In genomic region chr9:90107021-90107771, GRCh38 we compare ENCODE assay signal across 10 cellular contexts.
DNase-seq lines count a peak whose midpoint lies in the region; ATAC-seq and TF ChIP-seq lines count a peak whose summit lies in the region.
"Had no signal": no experiment of that assay in that cellular context is flagged by ENCODE, and none has a peak within 500 bp of the region (broad histone marks: within the 10 kb centered on the region; RNA-seq: fewer than 3 reads in every experiment).

No MANE protein-coding gene starts in this region.

- no peak for TF ChIP-seq EP300 in suprapubic skin (IDR thresholded peaks at IDR 0.05)

- H3K27ac ChIP-seq in PC-9 = no peak overlapping the region
- no peak overlapping the region for H3K27ac ChIP-seq in right cardiac atrium (ENCODE audit: low read length)
- peak overlapping the region; percentile 24 for H3K27ac ChIP-seq in suprapubic skin
- H3K27ac ChIP-seq in endodermal cell (ENCODE audit: low read depth, low read length) = no peak overlapping the region

- H3K9me3 ChIP-seq in PC-9 (ENCODE audit: insufficient read depth, low read depth) (no peaks in the 10 kb centered on the region), right cardiac atrium (ENCODE audit: control insufficient read depth, low read length) (no peaks in the 10 kb centered on the region), suprapubic skin (no peaks in the 10 kb centered on the region), HAP-1 (no peaks in the 10 kb centered on the region), endodermal cell (ENCODE audit: control insufficient read depth, low read length) (no peaks in the 10 kb centered on the region)

- TF ChIP-seq CTCF in PC-9 (conservative IDR thresholded peaks at IDR 0.05) (no peak), suprapubic skin (IDR thresholded peaks at IDR 0.05) (no peak), endodermal cell (conservative IDR thresholded peaks at IDR 0.05) (no peak)

- peaks cover 41% of the 10 kb centered on the region; the same call in 1 of the 2 replicates for H3K27me3 ChIP-seq in PC-9 (ENCODE audit: insufficient read depth, low read depth)
- no peaks in the 10 kb centered on the region for H3K27me3 ChIP-seq in right cardiac atrium (ENCODE audit: control insufficient read depth, insufficient read depth)
- no peaks in the 10 kb centered on the region for H3K27me3 ChIP-seq in suprapubic skin
- H3K27me3 ChIP-seq in HAP-1 (ENCODE audit: low read depth) = no peaks in the 10 kb centered on the region
- no peaks in the 10 kb centered on the region for H3K27me3 ChIP-seq in endodermal cell (ENCODE audit: control insufficient read depth, insufficient read depth, low read length, poor library complexity, severe bottlenecking)

- H3K27me3 Mint-ChIP-seq in endodermal cell (ENCODE audit: insufficient read depth) = no peaks in the 10 kb centered on the region

- no peaks in the 10 kb centered on the region for H3K9me2 ChIP-seq in PC-9 (ENCODE audit: insufficient read depth)

- in situ Hi-C loops in HAP-1 (cut with MboI; ENCODE audit: low sequenced_read_pairs) = no loop called here

- no TSS peak for BruUV-seq in PC-9 (replicated peaks; lab: Mats Ljungman, UMichigan)

- intact Hi-C loops in PC-9 (cut with micrococcal nuclease; ENCODE audit: unreplicated experiment) (no loop called here), right cardiac atrium (cut with DNase I) (loop anchor here in 1 of 4 donors (10.0 kb wide), 1 partner anchor 182 kb away; no protein-coding TSS in a partner anchor)

- H3K4me2 ChIP-seq in PC-9 = no peak overlapping the region

- no peak overlapping the region for H2AFZ ChIP-seq in PC-9

- H3K9me3 Mint-ChIP-seq in endodermal cell = peaks cover 6% of the 10 kb centered on the region

- no peaks in the 10 kb centered on the region for H3K36me3 Mint-ChIP-seq in endodermal cell (ENCODE audit: low read depth)

- no peaks in the 10 kb centered on the region for H4K20me1 ChIP-seq in PC-9 (ENCODE audit: insufficient read depth)

- CTCF ChIA-PET in PC-9 (lab: Charles Lee) = no interaction called here

- DNase-seq in NCI-H1092 treated with DMSO at 0.1 percent for 48 hours (lab: John Stamatoyannopoulos, UW) (peak; percentile 85), PC-9 (peak; percentile 14 to 50), right cardiac atrium (peak in 1 of 3 donors; percentile 43), suprapubic skin (ENCODE audit: low spot score in 2 of 2) (no peak), HAP-1 (ENCODE audit: low spot score in 2 of 2) (no peak), endodermal cell (no peak), Kasumi-1 (lab: John Stamatoyannopoulos, UW) (no peak)

- H3F3A ChIP-seq in PC-9 (ENCODE audit: insufficient read depth, low read depth) = no peaks in the 10 kb centered on the region

- peak; percentile 76 to 79 for ATAC-seq in right cardiac atrium
- no peak for ATAC-seq in GM19035 (IDR thresholded peaks at IDR 0.05; ENCODE audit: unreplicated experiment)

- peaks cover 3% of the 10 kb centered on the region for H3K4me1 Mint-ChIP-seq in endodermal cell

- no peak overlapping the region for H3K9ac ChIP-seq in endodermal cell (ENCODE audit: extremely low read depth, low read length, poor library complexity, severe bottlenecking)

- H3K4me1 ChIP-seq in PC-9 (replicated peaks; ENCODE audit: insufficient read depth) (no peaks in the 10 kb centered on the region), right cardiac atrium (ENCODE audit: control insufficient read depth, insufficient read depth, low read length) (peaks cover 3% of the 10 kb centered on the region), suprapubic skin (peaks cover 21% of the 10 kb centered on the region), HAP-1 (no peaks in the 10 kb centered on the region), endodermal cell (ENCODE audit: control insufficient read depth, insufficient read depth, low read length) (no peaks in the 10 kb centered on the region)

- H3K36me3 ChIP-seq in PC-9 (ENCODE audit: low read depth) = no peaks in the 10 kb centered on the region
- H3K36me3 ChIP-seq in suprapubic skin = no peaks in the 10 kb centered on the region
- H3K36me3 ChIP-seq in HAP-1 (replicated peaks) = no peaks in the 10 kb centered on the region
- no peaks in the 10 kb centered on the region for H3K36me3 ChIP-seq in endodermal cell (ENCODE audit: control insufficient read depth, insufficient read depth, low read length)

- no peak for TF ChIP-seq POLR2A in suprapubic skin (IDR thresholded peaks at IDR 0.05)

- no peak overlapping the region for H3K4me3 Mint-ChIP-seq in endodermal cell
- H3K4me3 Mint-ChIP-seq: activated naive CD8-positive, alpha-beta T cell; stimulated activated naive CD8-positive, alpha-beta T cell treated with anti-CD3 and anti-CD28 coated beads, Interleukin-15, Interleukin-2, amounts not matched to agents 100 ng/mL and 50 ng/mL, for 24 hours had no signal

- H3K27ac Mint-ChIP-seq in endodermal cell = no peak overlapping the region
- H3K27ac Mint-ChIP-seq: activated naive CD8-positive, alpha-beta T cell; stimulated activated naive CD8-positive, alpha-beta T cell treated with anti-CD3 and anti-CD28 coated beads, Interleukin-15, Interleukin-2, amounts not matched to agents 100 ng/mL and 50 ng/mL, for 24 hours had no signal

- POLR2A ChIA-PET in PC-9 (lab: Charles Lee; ENCODE audit: unreplicated experiment) = no interaction called here

- H3K4me3 ChIP-seq in PC-9 (no peak overlapping the region), right cardiac atrium (ENCODE audit: low read length) (no peak overlapping the region), suprapubic skin (no peak overlapping the region), HAP-1 (no peak overlapping the region), endodermal cell (ENCODE audit: low read length) (no peak overlapping the region)

- H3K79me2 ChIP-seq in PC-9 (ENCODE audit: low read depth) = no peaks in the 10 kb centered on the region

- 19% methylated on average over 4 of the region's 4 CpGs for WGBS in right cardiac atrium
- 29% methylated on average over 4 of the region's 4 CpGs for WGBS in suprapubic skin
- 77 to 85% methylated on average over 4 of the region's 4 CpGs for WGBS in endodermal cell (ENCODE audit: insufficient coverage in 1 of 2, insufficient read length in 1 of 2), 2 experiments

Comparison
In these comparisons a context has a peak if more than half of its experiments do, and no peak if none do; other contexts are left out.
1. DNase-seq: peak in NCI-H1092 treated with DMSO at 0.1 percent for 48 hours (single experiment) and PC-9 (2 of 2); none in suprapubic skin (0 of 2), HAP-1 (0 of 2), endodermal cell (single experiment) and Kasumi-1 (0 of 2).